In genomic region chr9:9523476-9523875, GRCh38 we compare ENCODE assay signal across 20 cellular contexts.
"Had no signal": no experiment of that assay in that cellular context is flagged by ENCODE, and none has a peak within 500 bp of the region (broad histone marks: within the 10 kb centered on the region; RNA-seq: fewer than 3 reads in every experiment).

No MANE protein-coding gene starts in this region.

- H3K27me3 ChIP-seq: colonic mucosa, esophagus squamous epithelium, gastroesophageal sphincter, neutrophil, suprapubic skin, thyroid gland, upper lobe of right lung, vagina had no signal

- H3K27ac ChIP-seq: colonic mucosa, esophagus squamous epithelium, gastroesophageal sphincter, neutrophil, suprapubic skin, thyroid gland, upper lobe of right lung, vagina had no signal

- H3K4me1 ChIP-seq: colonic mucosa, esophagus squamous epithelium, gastroesophageal sphincter, suprapubic skin, upper lobe of right lung, vagina had no signal

- DNase-seq: colonic mucosa; dermis blood vessel endothelial cell; esophagus squamous epithelium; foreskin fibroblast; glutamatergic neuron; kidney; left cardiac atrium; left ventricle myocardium superior; mesendoderm; naive thymus-derived CD4-positive, alpha-beta T cell; right cardiac atrium; stimulated activated CD4-positive, alpha-beta T cell treated with anti-CD3 and anti-CD28 coated beads, Interleukin-2, amount 100 ng/mL, for 48 hours; stimulated activated naive CD8-positive, alpha-beta T cell treated with anti-CD3 and anti-CD28 coated beads, Interleukin-15, Interleukin-2, amounts not matched to agents 100 U/mL and 50 U/mL, for 24 hours; upper lobe of right lung had no signal

- H3K36me3 ChIP-seq: colonic mucosa, esophagus squamous epithelium, gastroesophageal sphincter, neutrophil, suprapubic skin, thyroid gland, upper lobe of right lung, vagina had no signal

- H3K9me3 ChIP-seq: colonic mucosa, esophagus squamous epithelium, gastroesophageal sphincter, neutrophil, suprapubic skin, thyroid gland, upper lobe of right lung, vagina had no signal

- ATAC-seq: gastroesophageal sphincter; left cardiac atrium; left ventricle myocardium superior; naive thymus-derived CD4-positive, alpha-beta T cell; right cardiac atrium; stimulated activated naive CD8-positive, alpha-beta T cell treated with anti-CD3 and anti-CD28 coated beads, Interleukin-15, Interleukin-2, amounts not matched to agents 100 U/mL and 50 U/mL, for 24 hours; upper lobe of right lung had no signal

- H3K4me2 ChIP-seq: smooth muscle cell had no signal

- H3K4me3 ChIP-seq: colonic mucosa, esophagus squamous epithelium, gastroesophageal sphincter, smooth muscle cell, suprapubic skin, thyroid gland, upper lobe of right lung, vagina had no signal
